Comparison of ENCODE assay signal across 25 cellular contexts in the genomic region with DNA sequence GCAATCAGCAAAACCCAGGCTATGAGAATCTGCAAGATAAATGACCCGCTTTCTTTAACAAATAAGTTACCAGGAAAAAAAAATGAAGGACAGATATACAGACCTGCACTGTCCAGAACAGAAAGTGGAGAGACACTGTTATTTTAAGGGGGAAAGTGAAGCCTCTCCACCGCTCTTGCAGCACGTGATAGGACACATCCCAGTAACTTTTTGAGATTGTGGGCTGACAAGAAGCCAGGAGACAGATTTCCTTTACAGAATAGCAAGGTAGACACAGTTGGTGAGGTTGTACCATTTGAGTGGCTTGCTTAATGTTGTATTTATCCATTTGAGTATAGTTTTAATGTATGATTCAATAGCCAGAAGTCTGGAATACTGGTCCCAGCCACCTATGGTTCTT. TPM values are rescaled to one million over a fixed set of nuclear protein-coding genes. Genes with fewer than 3 reads are reported as not detected.
"Had no signal": no experiment of that assay in that cellular context is flagged by ENCODE, and none has a peak within 500 bp of the region (broad histone marks: within the 10 kb centered on the region; RNA-seq: fewer than 3 reads in every experiment).

No MANE protein-coding gene starts in this region.

- H3K4me1 ChIP-seq: colonic mucosa, esophagus muscularis mucosa, esophagus squamous epithelium, foreskin keratinocyte, gastrocnemius medialis, gastroesophageal sphincter, heart left ventricle, heart right ventricle had no signal

- H3K9me3 ChIP-seq: colonic mucosa, esophagus muscularis mucosa, esophagus squamous epithelium, gastrocnemius medialis, gastroesophageal sphincter, heart left ventricle, heart right ventricle had no signal

- H3K4me1 Mint-ChIP-seq: endodermal cell had no signal

- H3K9me3 Mint-ChIP-seq: dendritic cell treated with granulocyte-macrophage colony-stimulating factor and Interleukin-4, amounts not matched to agents 40 ng/mL and 50 ng/mL, for 4 days; effector memory CD8-positive, alpha-beta T cell; endodermal cell had no signal

- H3K4me3 Mint-ChIP-seq: dendritic cell treated with granulocyte-macrophage colony-stimulating factor and Interleukin-4, amounts not matched to agents 40 ng/mL and 50 ng/mL, for 4 days; effector memory CD8-positive, alpha-beta T cell; endodermal cell had no signal

- H3K4me3 ChIP-seq: colonic mucosa, coronary artery, dorsolateral prefrontal cortex, esophagus muscularis mucosa, esophagus squamous epithelium, gastrocnemius medialis, gastroesophageal sphincter, heart left ventricle, heart right ventricle had no signal

- H3K27me3 ChIP-seq: colonic mucosa, dorsolateral prefrontal cortex, esophagus squamous epithelium, gastrocnemius medialis, gastroesophageal sphincter, heart left ventricle, heart right ventricle had no signal

- H3K36me3 ChIP-seq: colonic mucosa, esophagus muscularis mucosa, esophagus squamous epithelium, gastrocnemius medialis, gastroesophageal sphincter, heart left ventricle, heart right ventricle had no signal

- H3K27ac ChIP-seq: colonic mucosa, coronary artery, dorsolateral prefrontal cortex, epithelial cell of prostate, esophagus muscularis mucosa, esophagus squamous epithelium, foreskin keratinocyte, gastrocnemius medialis, gastroesophageal sphincter, heart left ventricle, heart right ventricle had no signal

- H3K27ac Mint-ChIP-seq: dendritic cell treated with granulocyte-macrophage colony-stimulating factor and Interleukin-4, amounts not matched to agents 40 ng/mL and 50 ng/mL, for 4 days; effector memory CD8-positive, alpha-beta T cell; endodermal cell had no signal

- ATAC-seq: effector memory CD8-positive, alpha-beta T cell; esophagus mucosa; foreskin keratinocyte; gastrocnemius medialis; gastroesophageal sphincter; heart left ventricle; heart right ventricle had no signal

- DNase-seq: colonic mucosa; cortex of kidney; dermis blood vessel endothelial cell; dorsolateral prefrontal cortex; effector CD4-positive, alpha-beta T cell; effector CD8-positive, alpha-beta T cell; effector memory CD4-positive, alpha-beta T cell; effector memory CD8-positive, alpha-beta T cell; endodermal cell; erythroblast; esophagus squamous epithelium; foreskin fibroblast; foreskin keratinocyte; foreskin melanocyte; gastrocnemius medialis; glutamatergic neuron; head of caudate nucleus; heart left ventricle; heart right ventricle had no signal

- H3K27me3 Mint-ChIP-seq: effector memory CD8-positive, alpha-beta T cell had no signal

RNA-seq across cellular contexts. Expression of gene TMEM169, which starts 13.0 kb away (rescaled TPM):
- total RNA-seq: gastrocnemius medialis had no signal
